ENCODE assay signal across 37 cellular contexts in genomic region chr16:9384141-9384540, GRCh38.
"Had no signal": no experiment of that assay in that cellular context is flagged by ENCODE, and none has a peak within 500 bp of the region (broad histone marks: within the 10 kb centered on the region; RNA-seq: fewer than 3 reads in every experiment).

No MANE protein-coding gene starts in this region.

- H3K36me3 ChIP-seq: cardiac muscle cell, MG63 had no signal

- H3K27ac ChIP-seq: cardiac muscle cell, PC-9, VCaP had no signal

- H3K4me3 ChIP-seq: cardiac muscle cell, MG63, PC-9 had no signal

- H3K27ac Mint-ChIP-seq: activated CD4-positive, alpha-beta memory T cell treated with anti-CD3 and anti-CD28 coated beads, Interleukin-2, amount 10 ng/mL, durations not matched to agents 7 days and 5 days; activated CD8-positive, alpha-beta memory T cell treated with anti-CD3 and anti-CD28 coated beads, Interleukin-2, amount 10 ng/mL, durations not matched to agents 7 days and 5 days; activated naive CD4-positive, alpha-beta T cell treated with anti-CD3 and anti-CD28 coated beads, Interleukin-2, amount 10 ng/mL, durations not matched to agents 7 days and 5 days; activated naive CD8-positive, alpha-beta T cell; activated naive CD8-positive, alpha-beta T cell treated with anti-CD3 and anti-CD28 coated beads, Interleukin-2, amount 50 U/mL, for 24 hours had no signal

- FAIRE-seq: RCC 7860 had no signal

- H3K9me3 ChIP-seq: MG63 had no signal

- H3K4me3 Mint-ChIP-seq: activated CD4-positive, alpha-beta memory T cell treated with anti-CD3 and anti-CD28 coated beads, Interleukin-2, amount 10 ng/mL, durations not matched to agents 7 days and 5 days; activated CD8-positive, alpha-beta memory T cell treated with anti-CD3 and anti-CD28 coated beads, Interleukin-2, amount 10 ng/mL, durations not matched to agents 7 days and 5 days; activated naive CD4-positive, alpha-beta T cell treated with anti-CD3 and anti-CD28 coated beads, Interleukin-2, amount 10 ng/mL, durations not matched to agents 7 days and 5 days; activated naive CD8-positive, alpha-beta T cell; activated naive CD8-positive, alpha-beta T cell treated with anti-CD3 and anti-CD28 coated beads, Interleukin-2, amount 50 U/mL, for 24 hours; central memory CD8-positive, alpha-beta T cell had no signal

- DNase-seq: activated CD4-positive, alpha-beta memory T cell treated with anti-CD3 and anti-CD28 coated beads, Interleukin-2, amount 10 ng/mL, durations not matched to agents 7 days and 5 days; activated CD4-positive, alpha-beta T cell treated with anti-CD3 and anti-CD28 coated beads for 1 hour; activated CD4-positive, alpha-beta T cell treated with anti-CD3 and anti-CD28 coated beads for 48 hours; activated CD4-positive, CD25-positive, alpha-beta regulatory T cell; activated CD8-positive, alpha-beta memory T cell treated with anti-CD3 and anti-CD28 coated beads for 24 hours; activated CD8-positive, alpha-beta memory T cell treated with anti-CD3 and anti-CD28 coated beads, Interleukin-2, amount 10 ng/mL, durations not matched to agents 7 days and 5 days; activated CD8-positive, alpha-beta memory T cell treated with anti-CD3 and anti-CD28 coated beads, Interleukin-2, amount 50 U/mL, for 48 hours; activated effector memory CD4-positive, alpha-beta T cell treated with Interleukin-2 at 50 U/mL for 16 hours; activated naive CD4-positive, alpha-beta T cell treated with anti-CD3 and anti-CD28 coated beads, Interleukin-2, amount 10 ng/mL, durations not matched to agents 7 days and 5 days; activated naive CD8-positive, alpha-beta T cell treated with anti-CD3 and anti-CD28 coated beads, Interleukin-2, amount 50 U/mL, for 24 hours; activated T-cell treated with anti-CD3 and anti-CD28 coated beads, Interleukin-2, amount 50 U/mL, for 48 hours; amniotic stem cell; aorta; Kasumi-1; KG1; MG63; NCI-H1048; NCI-H1105 treated with DMSO at 0.1 percent for 48 hours; NCI-H1436; NCI-H1694 treated with DMSO at 0.1 percent for 48 hours; NCI-H2081; NCI-H2171 treated with DMSO at 0.1 percent for 48 hours; NCI-H2227 treated with DMSO at 0.1 percent for 48 hours; NCI-H446; NCI-H510A treated with DMSO at 0.1 percent for 48 hours; NCI-H526 treated with DMSO at 0.1 percent for 48 hours; PC-9; Right ventricle myocardium superior; SW 1271; T-helper 1 cell; T-helper 2 cell; T-helper 9 cell had no signal

- H3K4me1 Mint-ChIP-seq: activated CD4-positive, alpha-beta memory T cell treated with anti-CD3 and anti-CD28 coated beads, Interleukin-2, amount 10 ng/mL, durations not matched to agents 7 days and 5 days; activated CD8-positive, alpha-beta memory T cell treated with anti-CD3 and anti-CD28 coated beads, Interleukin-2, amount 10 ng/mL, durations not matched to agents 7 days and 5 days; activated naive CD4-positive, alpha-beta T cell treated with anti-CD3 and anti-CD28 coated beads, Interleukin-2, amount 10 ng/mL, durations not matched to agents 7 days and 5 days; activated naive CD8-positive, alpha-beta T cell treated with anti-CD3 and anti-CD28 coated beads, Interleukin-2, amount 50 U/mL, for 24 hours; central memory CD8-positive, alpha-beta T cell had no signal

- H3K27me3 Mint-ChIP-seq: activated CD4-positive, alpha-beta memory T cell treated with anti-CD3 and anti-CD28 coated beads, Interleukin-2, amount 10 ng/mL, durations not matched to agents 7 days and 5 days; activated CD8-positive, alpha-beta memory T cell treated with anti-CD3 and anti-CD28 coated beads, Interleukin-2, amount 10 ng/mL, durations not matched to agents 7 days and 5 days; activated naive CD4-positive, alpha-beta T cell treated with anti-CD3 and anti-CD28 coated beads, Interleukin-2, amount 10 ng/mL, durations not matched to agents 7 days and 5 days; central memory CD8-positive, alpha-beta T cell had no signal

- H3K27me3 ChIP-seq: cardiac muscle cell had no signal

- ATAC-seq: activated CD8-positive, alpha-beta memory T cell treated with anti-CD3 and anti-CD28 coated beads, Interleukin-2, amount 10 ng/mL, durations not matched to agents 7 days and 5 days; activated naive CD8-positive, alpha-beta T cell treated with anti-CD3 and anti-CD28 coated beads, Interleukin-2, amount 50 U/mL, for 24 hours had no signal

- H3K36me3 Mint-ChIP-seq: activated CD8-positive, alpha-beta memory T cell treated with anti-CD3 and anti-CD28 coated beads, Interleukin-2, amount 10 ng/mL, durations not matched to agents 7 days and 5 days; activated naive CD4-positive, alpha-beta T cell treated with anti-CD3 and anti-CD28 coated beads, Interleukin-2, amount 10 ng/mL, durations not matched to agents 7 days and 5 days; activated naive CD8-positive, alpha-beta T cell had no signal
